ENCODE assay signal across 9 cellular contexts in the genomic region with DNA sequence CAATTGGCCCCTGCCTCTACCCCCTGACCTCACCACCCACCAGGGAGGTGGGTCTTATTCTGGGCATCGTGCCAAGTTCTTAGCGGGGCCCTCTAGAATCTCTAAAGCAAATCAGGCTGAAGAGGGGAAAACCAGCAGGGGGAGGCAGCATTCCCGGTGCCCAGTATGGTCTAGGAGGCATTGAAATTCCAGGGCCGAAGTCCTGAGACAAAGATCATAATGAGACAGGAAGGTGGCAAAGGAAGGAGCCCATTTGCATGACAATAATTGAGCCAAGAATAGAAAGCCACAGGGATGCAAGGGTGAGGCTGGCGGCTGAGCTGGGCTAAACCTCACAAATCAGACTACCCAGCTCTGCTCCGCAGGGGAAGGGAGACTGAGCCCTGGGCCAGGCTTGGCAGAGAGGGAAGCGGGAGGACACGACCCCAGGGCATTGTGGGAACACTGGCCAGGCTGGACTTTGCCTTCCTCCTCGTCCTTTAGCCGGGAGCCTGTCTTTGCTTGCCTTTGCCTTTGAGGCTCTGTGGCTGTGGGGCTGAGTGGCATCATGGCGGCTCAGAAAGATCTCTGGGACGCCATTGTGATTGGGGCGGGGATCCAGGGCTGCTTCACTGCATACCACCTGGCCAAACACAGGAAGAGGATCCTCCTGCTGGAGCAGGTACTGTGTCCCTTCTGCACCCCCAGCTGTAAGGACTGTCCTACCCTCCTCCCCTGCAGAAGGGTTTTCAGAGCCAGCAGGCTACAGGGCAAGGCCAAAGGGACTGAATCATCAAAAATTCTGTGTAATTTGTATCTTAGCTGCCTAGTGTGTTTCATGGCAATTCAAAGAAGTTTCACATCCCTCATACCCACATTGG. TPM values are rescaled to one million over a fixed set of nuclear protein-coding genes. Genes with fewer than 3 reads are reported as not detected.
DNase-seq lines count a peak whose midpoint lies in the region; ATAC-seq and TF ChIP-seq lines count a peak whose summit lies in the region.
"Had no signal": no experiment of that assay in that cellular context is flagged by ENCODE, and none has a peak within 500 bp of the region (broad histone marks: within the 10 kb centered on the region; RNA-seq: fewer than 3 reads in every experiment).

Gene PIPOX (plus strand): TSS at position 463 of the 860 bp plus-strand sequence. CDS start 85 bp downstream, at position 548.

- peak within 1 kb of the TSS in 12 of 21 experiments; percentile 12 to 81 (median 40) for H3K27ac ChIP-seq in skin epidermis
- H3K27ac ChIP-seq: HL-60 had no signal

- ATAC-seq in SK-N-SH treated with all-trans-retinoic acid at 6 μM for 48 hours (peak; percentile 54; the same call in 2 of the 3 replicates), GM21737 (IDR thresholded peaks at IDR 0.05; ENCODE audit: unreplicated experiment) (no peak), HG02588 (IDR thresholded peaks at IDR 0.05; ENCODE audit: unreplicated experiment) (no peak), GM21367 (IDR thresholded peaks at IDR 0.05; ENCODE audit: unreplicated experiment) (no peak)

- DNase-seq in Daoy (ENCODE audit: low read depth): peak; percentile 71
- peak; percentile 98 for DNase-seq in NCI-H1417 treated with DMSO at 0.1 percent for 48 hours (lab: John Stamatoyannopoulos, UW)
- DNase-seq in hepatic stellate cell (ENCODE audit: low spot score): peak; percentile 20

- no peak within 1 kb of the TSS for H3K4me3 ChIP-seq in skin epidermis

TF ChIP-seq in SK-N-SH treated with all-trans-retinoic acid at 6 μM for 48 hours, 23 proteins besides CTCF, POLR2A, EP300 and RAD21:
- TF ChIP-seq ZNF8 (CRISPR knock-in tag; IDR thresholded peaks at IDR 0.05) (0 out of 2 replicates have a peak, but pooled peaks have one; percentile 3), ZFP3 (CRISPR knock-in tag; IDR thresholded peaks at IDR 0.05) (no peak)

RNA-seq across cellular contexts. Expression of gene PIPOX, which starts in this region (rescaled TPM):
- 0.34 TPM in 1 of 2 replicates, not detected in the other for total RNA-seq in Daoy (2014; rRNA removed; shearing (Covaris generic))

Comparison
In these comparisons a context has a peak if more than half of its experiments do, and no peak if none do; other contexts are left out.
1. Peak in DNase-seq in Daoy; RNA of the gene not detected or under 1 TPM.
2. DNase-seq: peak in every context shown above with its lines; median percentile 98 in NCI-H1417 treated with DMSO at 0.1 percent for 48 hours; 71 in Daoy; 20 in hepatic stellate cell.